In the genomic region with DNA sequence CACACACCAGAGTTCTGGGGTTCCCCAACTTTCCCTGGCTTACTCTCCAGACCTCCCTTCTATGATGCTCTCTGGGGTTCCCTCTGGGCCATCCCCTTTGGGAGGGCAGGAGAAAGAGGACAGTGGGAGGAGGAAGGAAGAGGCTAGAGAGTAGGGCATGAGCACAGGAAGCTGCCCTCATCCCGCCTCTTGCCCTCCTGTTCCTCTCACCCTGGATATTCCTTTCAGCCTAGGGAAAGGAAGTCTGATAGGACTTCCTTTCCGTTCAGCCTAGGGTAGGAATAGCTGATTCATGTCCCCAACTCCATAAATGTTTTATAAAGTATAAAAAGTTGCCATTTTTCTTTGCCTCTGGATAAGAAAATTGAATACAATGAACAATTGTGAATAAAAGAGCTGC, we compare ENCODE assay signal across 19 cellular contexts. TPM values are rescaled to one million over a fixed set of nuclear protein-coding genes. Genes with fewer than 3 reads are reported as not detected.
DNase-seq lines count a peak whose midpoint lies in the region; ATAC-seq, FAIRE-seq and TF ChIP-seq lines count a peak whose summit lies in the region.
"Had no signal": no experiment of that assay in that cellular context is flagged by ENCODE, and none has a peak within 500 bp of the region (broad histone marks: within the 10 kb centered on the region; RNA-seq: fewer than 3 reads in every experiment).

No MANE protein-coding gene starts in this region.

- peaks cover 20% of the 10 kb centered on the region for H3F3A ChIP-seq in neural cell (ENCODE audit: insufficient read depth, low read length, poor library complexity, severe bottlenecking)

- H3K4me1 ChIP-seq in A549 (peaks cover 55% of the 10 kb centered on the region), ascending aorta (peaks cover 3 to 32% of the 10 kb centered on the region in 2 donors)

- no peak overlapping the region for H3K4me3 Mint-ChIP-seq in endothelial cell (ENCODE audit: unreplicated experiment)
- H3K4me3 Mint-ChIP-seq: CD14-positive monocyte; CD8-positive, alpha-beta T cell; GM23338; H9 had no signal

- POLR2A ChIA-PET in A549 (lab: Yijun Ruan, JAX): no interaction called here

- no peak for FAIRE-seq in A549 (lab: Jason Lieb, UNC)
- FAIRE-seq: A204.1, G401.6, GM12892 had no signal

- TF ChIP-seq RAD21 in A549 (conservative IDR thresholded peaks at IDR 0.05 in 1 of 2, IDR thresholded peaks at IDR 0.05 in 1 of 2) (no peak), neural cell (conservative IDR thresholded peaks at IDR 0.05) (no peak)

- H3K9me3 ChIP-seq in A549: no peaks in the 10 kb centered on the region
- no peaks in the 10 kb centered on the region for H3K9me3 ChIP-seq in ascending aorta
- no peaks in the 10 kb centered on the region for H3K9me3 ChIP-seq in neural cell (ENCODE audit: low read length)

- TF ChIP-seq CTCF in A549 (IDR thresholded peaks at IDR 0.05) (no peak), ascending aorta (IDR thresholded peaks at IDR 0.05) (no peak), endothelial cell (IDR thresholded peaks at IDR 0.05; ENCODE audit: unreplicated experiment) (no peak), neural cell (IDR thresholded peaks at IDR 0.05; ENCODE audit: poor library complexity, severe bottlenecking) (no peak)

- H3K4me3 ChIP-seq in A549 (no peak overlapping the region), ascending aorta (no peak overlapping the region), neural cell (ENCODE audit: low read length) (peak overlapping the region; percentile 87)
- H3K4me3 ChIP-seq: GM23338 had no signal

- H4K20me1 ChIP-seq in neural cell (ENCODE audit: insufficient read depth): peaks cover 96% of the 10 kb centered on the region

- H3K36me3 ChIP-seq in ascending aorta (peaks cover 28 to 33% of the 10 kb centered on the region in 2 donors), neural cell (ENCODE audit: insufficient read depth, low read length) (peaks cover 38% of the 10 kb centered on the region)

- peak in 1 of 2 experiments; percentile 18; a peak in 1 of 6 replicates for ATAC-seq in A549
- no peak for ATAC-seq in stimulated activated naive CD8-positive, alpha-beta T cell treated with anti-CD3 and anti-CD28 coated beads, Interleukin-15, Interleukin-2, amounts not matched to agents 100 U/mL and 50 U/mL, for 24 hours
- ATAC-seq: CD8-positive, alpha-beta T cell; GM23338 had no signal

- TF ChIP-seq POLR2A in A549 (IDR thresholded peaks at IDR 0.05; ENCODE audit: low read length): no peak

- peaks cover 100% of the 10 kb centered on the region for H3K79me2 ChIP-seq in neural cell (replicated peaks; ENCODE audit: insufficient read depth, low read length)

- H3K4me2 ChIP-seq in A549 (no peak overlapping the region), neural cell (ENCODE audit: low read length) (peak overlapping the region; percentile 100)
- H3K4me2 ChIP-seq: GM23338 had no signal

- intact Hi-C loops in ascending aorta (cut with DNase I): no loop called here

- no peaks in the 10 kb centered on the region for H3K27me3 Mint-ChIP-seq in endothelial cell (ENCODE audit: unreplicated experiment)

- H3K27me3 ChIP-seq in ascending aorta: no peaks in the 10 kb centered on the region
- no peaks in the 10 kb centered on the region for H3K27me3 ChIP-seq in neural cell (ENCODE audit: insufficient read depth, low read depth, low read length)

- H3K4me1 Mint-ChIP-seq in endothelial cell (ENCODE audit: unreplicated experiment): peaks cover 53% of the 10 kb centered on the region
- H3K4me1 Mint-ChIP-seq: CD14-positive monocyte had no signal

- H2AFZ ChIP-seq in neural cell (ENCODE audit: low read depth, low read length): no peak overlapping the region
- H2AFZ ChIP-seq: GM23338 had no signal

- peak overlapping the region in 1 of 2 experiments; percentile 27; a peak in 1 of 6 replicates for H3K27ac ChIP-seq in A549
- peak overlapping the region; percentile 66 to 97 for H3K27ac ChIP-seq in ascending aorta
- peak overlapping the region; percentile 99 for H3K27ac ChIP-seq in neural cell (ENCODE audit: low read length)

- H3K9ac ChIP-seq in neural cell (ENCODE audit: low read length): peak overlapping the region; percentile 100

- peaks cover 47% of the 10 kb centered on the region for H3K36me3 Mint-ChIP-seq in endothelial cell (ENCODE audit: low read depth, unreplicated experiment)
- H3K36me3 Mint-ChIP-seq: CD14-positive monocyte; CD8-positive, alpha-beta T cell had no signal

- peak overlapping the region; percentile 91 for H3K27ac Mint-ChIP-seq in endothelial cell (ENCODE audit: unreplicated experiment)
- H3K27ac Mint-ChIP-seq: CD14-positive monocyte; CD8-positive, alpha-beta T cell; GM23338 had no signal

- TF ChIP-seq EP300 in A549 (IDR thresholded peaks at IDR 0.05) (no peak), neural cell (conservative IDR thresholded peaks at IDR 0.05; ENCODE audit: poor library complexity, severe bottlenecking) (no peak)

- no peak for DNase-seq in A549 (ENCODE audit: low read depth in 1 of 2, low spot score in 1 of 2)
- no peak for DNase-seq in ascending aorta (ENCODE audit: low spot score in 2 of 2)
- DNase-seq in endothelial cell (ENCODE audit: low spot score): no peak
- no peak for DNase-seq in stimulated activated naive CD8-positive, alpha-beta T cell treated with anti-CD3 and anti-CD28 coated beads, Interleukin-15, Interleukin-2, amounts not matched to agents 100 U/mL and 50 U/mL, for 24 hours
- DNase-seq in SKM-1 treated with dmso at 0.1 percent for 144 hours (lab: John Stamatoyannopoulos, UW; ENCODE audit: unreplicated experiment): no peak
- no peak for DNase-seq in KG1 (lab: John Stamatoyannopoulos, UW)
- DNase-seq in GF-D8 (lab: John Stamatoyannopoulos, UW): no peak
- DNase-seq: CD8-positive, alpha-beta T cell; COR-L47; DMS153; DMS79 treated with DMSO at 0.1 percent for 48 hours; EL; H9 had no signal

- CTCF ChIA-PET in A549 (lab: Yijun Ruan, JAX): interaction anchor here (0.8 to 2.6 kb wide), 3 partner anchors 21 to 331 kb away, joined by 3 to 13 read pairs (median 3); no protein-coding TSS in a partner anchor

- WGBS in A549 (ENCODE audit: missing lambda C conversion rate): 98% methylated on average over 2 of the region's 2 CpGs

- no peaks in the 10 kb centered on the region for H3K9me2 ChIP-seq in neural cell (ENCODE audit: insufficient read depth, low read length)

- no peaks in the 10 kb centered on the region for H3K9me3 Mint-ChIP-seq in endothelial cell (ENCODE audit: unreplicated experiment)
- H3K9me3 Mint-ChIP-seq: GM23338, H9 had no signal

TF ChIP-seq in A549, 52 proteins besides CTCF, POLR2A, EP300 and RAD21 (continues in another document):
- no peak for TF ChIP-seq ZSCAN20 (CRISPR knock-in tag; IDR thresholded peaks at IDR 0.05)
- no peak for TF ChIP-seq EHF (CRISPR knock-in tag; IDR thresholded peaks at IDR 0.05)
- no peak for TF ChIP-seq RNF2 (IDR thresholded peaks at IDR 0.05; ENCODE audit: borderline replicate concordance, low read depth)
- peak; percentile 85; the same call in 1 of the 2 replicates for TF ChIP-seq POLR2AphosphoS2 (conservative IDR thresholded peaks at IDR 0.05; ENCODE audit: low read length)
- TF ChIP-seq, protein P1, sequence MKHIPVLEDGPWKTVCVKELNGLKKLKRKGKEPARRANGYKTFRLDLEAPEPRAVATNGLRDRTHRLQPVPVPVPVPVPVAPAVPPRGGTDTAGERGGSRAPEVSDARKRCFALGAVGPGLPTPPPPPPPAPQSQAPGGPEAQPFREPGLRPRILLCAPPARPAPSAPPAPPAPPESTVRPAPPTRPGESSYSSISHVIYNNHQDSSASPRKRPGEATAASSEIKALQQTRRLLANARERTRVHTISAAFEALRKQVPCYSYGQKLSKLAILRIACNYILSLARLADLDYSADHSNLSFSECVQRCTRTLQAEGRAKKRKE (CRISPR knock-in tag; IDR thresholded peaks at IDR 0.05; ENCODE audit: low read depth): no peak
- 0 out of 5 replicates have a peak, but pooled peaks of 1 of the 2 experiments have one; percentile 17 for TF ChIP-seq JUN (IDR thresholded peaks at IDR 0.05)
- TF ChIP-seq HOXA7 (CRISPR knock-in tag; IDR thresholded peaks at IDR 0.05): no peak

TF ChIP-seq in neural cell, 6 proteins besides CTCF, POLR2A, EP300 and RAD21 (continues in another document):
- TF ChIP-seq POLR2AphosphoS5 (IDR thresholded peaks at IDR 0.05) (no peak), SMC3 (conservative IDR thresholded peaks at IDR 0.05; ENCODE audit: poor library complexity) (no peak), TAF1 (IDR thresholded peaks at IDR 0.05; ENCODE audit: low read depth) (no peak), EZH2 (IDR thresholded peaks at IDR 0.05; ENCODE audit: borderline replicate concordance, insufficient read depth, low read length, poor library complexity, severe bottlenecking) (no peak)
- TF ChIP-seq, protein P2, sequence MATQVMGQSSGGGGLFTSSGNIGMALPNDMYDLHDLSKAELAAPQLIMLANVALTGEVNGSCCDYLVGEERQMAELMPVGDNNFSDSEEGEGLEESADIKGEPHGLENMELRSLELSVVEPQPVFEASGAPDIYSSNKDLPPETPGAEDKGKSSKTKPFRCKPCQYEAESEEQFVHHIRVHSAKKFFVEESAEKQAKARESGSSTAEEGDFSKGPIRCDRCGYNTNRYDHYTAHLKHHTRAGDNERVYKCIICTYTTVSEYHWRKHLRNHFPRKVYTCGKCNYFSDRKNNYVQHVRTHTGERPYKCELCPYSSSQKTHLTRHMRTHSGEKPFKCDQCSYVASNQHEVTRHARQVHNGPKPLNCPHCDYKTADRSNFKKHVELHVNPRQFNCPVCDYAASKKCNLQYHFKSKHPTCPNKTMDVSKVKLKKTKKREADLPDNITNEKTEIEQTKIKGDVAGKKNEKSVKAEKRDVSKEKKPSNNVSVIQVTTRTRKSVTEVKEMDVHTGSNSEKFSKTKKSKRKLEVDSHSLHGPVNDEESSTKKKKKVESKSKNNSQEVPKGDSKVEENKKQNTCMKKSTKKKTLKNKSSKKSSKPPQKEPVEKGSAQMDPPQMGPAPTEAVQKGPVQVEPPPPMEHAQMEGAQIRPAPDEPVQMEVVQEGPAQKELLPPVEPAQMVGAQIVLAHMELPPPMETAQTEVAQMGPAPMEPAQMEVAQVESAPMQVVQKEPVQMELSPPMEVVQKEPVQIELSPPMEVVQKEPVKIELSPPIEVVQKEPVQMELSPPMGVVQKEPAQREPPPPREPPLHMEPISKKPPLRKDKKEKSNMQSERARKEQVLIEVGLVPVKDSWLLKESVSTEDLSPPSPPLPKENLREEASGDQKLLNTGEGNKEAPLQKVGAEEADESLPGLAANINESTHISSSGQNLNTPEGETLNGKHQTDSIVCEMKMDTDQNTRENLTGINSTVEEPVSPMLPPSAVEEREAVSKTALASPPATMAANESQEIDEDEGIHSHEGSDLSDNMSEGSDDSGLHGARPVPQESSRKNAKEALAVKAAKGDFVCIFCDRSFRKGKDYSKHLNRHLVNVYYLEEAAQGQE (IDR thresholded peaks at IDR 0.05; ENCODE audit: borderline replicate concordance): no peak

RNA-seq across cellular contexts. Expression of a gene that starts 7.4 kb away (rescaled TPM):
- 73.0 and 93.0 TPM in 2 replicates for polyA plus RNA-seq in A549 (2011; rRNA removed)
- polyA plus RNA-seq in A549 (2012; cell fraction: cytosol; rRNA removed): 16.2 and 17.0 TPM in 2 replicates
- 53.5 and 54.6 TPM in 2 replicates for polyA plus RNA-seq in A549 (2012; cell fraction: nucleus; rRNA removed)
- 37.1 to 49.1 TPM (median 40.2 TPM) in 3 replicates for polyA plus RNA-seq in A549 (2017; fragmentation: RNase III; extraction: RNeasy Plus Mini Kit Qiagen cat#74134 plus additional on column Dnase treatment)
- 191 and 227 TPM in 2 replicates for polyA minus RNA-seq in A549 (2011; rRNA and poly(A)+ RNA removed)
- total RNA-seq in ascending aorta: 1,059 TPM
- total RNA-seq in endothelial cell (ENCODE audit: unreplicated experiment): 251 TPM
- polyA plus RNA-seq in neural cell: 234 and 235 TPM in 2 replicates
- 1,949 and 2,637 TPM in 2 replicates for polyA minus RNA-seq in neural cell
